Comparison of ENCODE assay signal across 8 cellular contexts in the genomic region with DNA sequence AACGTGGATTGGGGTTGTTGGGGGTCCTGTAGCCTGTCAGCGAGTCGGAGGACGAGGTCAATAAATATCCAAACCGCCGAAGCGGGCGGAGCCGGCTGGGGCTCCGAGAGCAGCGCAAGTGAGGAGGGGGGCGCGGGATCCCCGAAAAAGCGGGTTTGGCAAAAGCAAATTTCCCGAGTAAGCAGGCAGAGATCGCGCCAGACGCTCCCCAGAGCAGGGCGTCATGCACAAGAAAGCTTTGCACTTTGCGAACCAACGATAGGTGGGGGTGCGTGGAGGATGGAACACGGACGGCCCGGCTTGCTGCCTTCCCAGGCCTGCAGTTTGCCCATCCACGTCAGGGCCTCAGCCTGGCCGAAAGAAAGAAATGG. TPM values are rescaled to one million over a fixed set of nuclear protein-coding genes. Genes with fewer than 3 reads are reported as not detected.
DNase-seq lines count a peak whose midpoint lies in the region; ATAC-seq and TF ChIP-seq lines count a peak whose summit lies in the region.

No MANE protein-coding gene starts in this region.

- H3K4me1 Mint-ChIP-seq in WTC11: peaks cover 18% of the 10 kb centered on the region
- H3K4me1 Mint-ChIP-seq in naive thymus-derived CD4-positive, alpha-beta T cell: peaks cover 0 to 16% (median 8%) of the 10 kb centered on the region in 7 donors

- H3K27ac Mint-ChIP-seq in WTC11: peak overlapping the region; percentile 97
- H3K27ac Mint-ChIP-seq in naive thymus-derived CD4-positive, alpha-beta T cell: peak overlapping the region; percentile 36 to 93 (median 85)

- no peak for TF ChIP-seq CTCF in WTC11 (IDR thresholded peaks at IDR 0.05)

- no peaks in the 10 kb centered on the region for H3K9me3 Mint-ChIP-seq in WTC11
- no peaks in the 10 kb centered on the region for H3K9me3 Mint-ChIP-seq in naive thymus-derived CD4-positive, alpha-beta T cell

- H3K27me3 ChIP-seq in naive thymus-derived CD4-positive, alpha-beta T cell (ENCODE audit: control insufficient read depth in 2 of 2, insufficient read depth in 2 of 2, low read length in 2 of 2): no peaks in the 10 kb centered on the region

- H3K36me3 ChIP-seq in naive thymus-derived CD4-positive, alpha-beta T cell (ENCODE audit: control insufficient read depth in 2 of 3, insufficient read depth in 3 of 3, low read length in 3 of 3): no peaks in the 10 kb centered on the region

- CTCF ChIA-PET in WTC11 (lab: Charles Lee): interaction anchor here (0.5 to 5.6 kb wide), 47 partner anchors 8 to 591 kb away, joined by 3 to 175 read pairs (median 6); partner anchors contain the start of genes DMPK, DMWD, FBXO46 and FOSB
- CTCF ChIA-PET in naive thymus-derived CD4-positive, alpha-beta T cell (lab: Charles Lee): interaction anchor here (0.6 to 4.8 kb wide), 17 partner anchors 9 to 245 kb away, joined by 3 to 99 read pairs (median 4); partner anchors contain the start of gene DMWD

- intact Hi-C loops in naive thymus-derived CD4-positive, alpha-beta T cell (cut with micrococcal nuclease): loop anchor here (1.0 to 10.0 kb wide), 17 partner anchors 9 to 246 kb away; partner anchors contain the start of genes CCDC61 (in 2 of the 2), DMWD (in 2 of the 2), IRF2BP1 (in 2 of the 2) and QPCTL (in 2 of the 2)

- H3K36me3 Mint-ChIP-seq in WTC11: peaks cover 5% of the 10 kb centered on the region; the same call in 1 of the 2 replicates
- no peaks in the 10 kb centered on the region for H3K36me3 Mint-ChIP-seq in naive thymus-derived CD4-positive, alpha-beta T cell

- H3K27me3 Mint-ChIP-seq in WTC11 (ENCODE audit: low read depth): peaks cover 5% of the 10 kb centered on the region; the same call in 1 of the 2 replicates
- H3K27me3 Mint-ChIP-seq in naive thymus-derived CD4-positive, alpha-beta T cell: peaks cover 0 to 31% (median 4%) of the 10 kb centered on the region in 5 donors

- ATAC-seq in HG03432 (IDR thresholded peaks at IDR 0.05; ENCODE audit: unreplicated experiment): peak; percentile 11
- no peak for ATAC-seq in WTC11
- ATAC-seq in naive thymus-derived CD4-positive, alpha-beta T cell: peak; percentile 55
- ATAC-seq in HG02571 (IDR thresholded peaks at IDR 0.05; ENCODE audit: unreplicated experiment): no peak

- H3K4me3 ChIP-seq in naive thymus-derived CD4-positive, alpha-beta T cell (ENCODE audit: low read length): peak overlapping the region; percentile 95

- peak overlapping the region; percentile 97 for H3K4me3 Mint-ChIP-seq in WTC11
- peak overlapping the region; percentile 81 to 92 (median 88) for H3K4me3 Mint-ChIP-seq in naive thymus-derived CD4-positive, alpha-beta T cell

- H3K4me1 ChIP-seq in naive thymus-derived CD4-positive, alpha-beta T cell (ENCODE audit: control insufficient read depth in 2 of 2, insufficient read depth in 2 of 2, low read length in 2 of 2): peaks cover 9 to 13% of the 10 kb centered on the region in 2 donors

- POLR2A ChIA-PET in WTC11 (lab: Charles Lee): interaction anchor here (0.6 to 4.8 kb wide), 24 partner anchors 8 to 591 kb away, joined by 3 to 115 read pairs (median 6); partner anchors contain the start of genes BLOC1S3, DMPK, FBXO46 and QPCTL
- POLR2A ChIA-PET in naive thymus-derived CD4-positive, alpha-beta T cell (lab: Charles Lee): interaction anchor here (0.6 to 2.8 kb wide), 11 partner anchors 9 to 78 kb away, joined by 3 to 20 read pairs (median 4); partner anchors contain the start of genes DMWD, FBXO46 and SNRPD2

- no peaks in the 10 kb centered on the region for H3K9me3 ChIP-seq in naive thymus-derived CD4-positive, alpha-beta T cell (ENCODE audit: control insufficient read depth in 2 of 3, low read length in 3 of 3)

- H3K27ac ChIP-seq in epithelial cell of prostate: peak overlapping the region; percentile 84
- H3K27ac ChIP-seq in naive thymus-derived CD4-positive, alpha-beta T cell (ENCODE audit: low read depth, low read length): peak overlapping the region; percentile 64

- DNase-seq in CMK (ENCODE audit: low read depth) (peak; percentile 9), WTC11 (ENCODE audit: low spot score) (peak; percentile 38), epithelial cell of prostate (ENCODE audit: low read depth, low spot score) (no peak), ureter (ENCODE audit: low spot score) (peak; percentile 78), NCI-H2107 treated with DMSO at 0.1 percent for 48 hours (lab: John Stamatoyannopoulos, UW; ENCODE audit: unreplicated experiment) (no peak)
- peak in 7 of 9 donors; percentile 63 to 88 (median 82) for DNase-seq in naive thymus-derived CD4-positive, alpha-beta T cell

TF ChIP-seq in WTC11, 78 proteins besides CTCF, POLR2A, EP300 and RAD21 (continues in another document):
- TF ChIP-seq, protein P1, sequence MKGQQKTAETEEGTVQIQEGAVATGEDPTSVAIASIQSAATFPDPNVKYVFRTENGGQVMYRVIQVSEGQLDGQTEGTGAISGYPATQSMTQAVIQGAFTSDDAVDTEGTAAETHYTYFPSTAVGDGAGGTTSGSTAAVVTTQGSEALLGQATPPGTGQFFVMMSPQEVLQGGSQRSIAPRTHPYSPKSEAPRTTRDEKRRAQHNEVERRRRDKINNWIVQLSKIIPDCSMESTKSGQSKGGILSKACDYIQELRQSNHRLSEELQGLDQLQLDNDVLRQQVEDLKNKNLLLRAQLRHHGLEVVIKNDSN (CRISPR knock-in tag; IDR thresholded peaks at IDR 0.05): no peak
- TF ChIP-seq, protein P2, sequence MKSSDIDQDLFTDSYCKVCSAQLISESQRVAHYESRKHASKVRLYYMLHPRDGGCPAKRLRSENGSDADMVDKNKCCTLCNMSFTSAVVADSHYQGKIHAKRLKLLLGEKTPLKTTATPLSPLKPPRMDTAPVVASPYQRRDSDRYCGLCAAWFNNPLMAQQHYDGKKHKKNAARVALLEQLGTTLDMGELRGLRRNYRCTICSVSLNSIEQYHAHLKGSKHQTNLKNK (CRISPR knock-in tag; IDR thresholded peaks at IDR 0.05): peak; percentile 55; the same call in 1 of the 2 replicates
- TF ChIP-seq NR1H2 (CRISPR knock-in tag; IDR thresholded peaks at IDR 0.05): no peak
- TF ChIP-seq SMAD4 (CRISPR knock-in tag; IDR thresholded peaks at IDR 0.05): 0 out of 2 replicates have a peak, but pooled peaks have one; percentile 17
- no peak; the same call in 1 of the 2 replicates for TF ChIP-seq MAX (CRISPR knock-in tag; IDR thresholded peaks at IDR 0.05)
- peak; percentile 3; the same call in 1 of the 2 replicates for TF ChIP-seq FOXP1 (CRISPR knock-in tag; IDR thresholded peaks at IDR 0.05; ENCODE audit: borderline replicate concordance)
- TF ChIP-seq ZBTB43 (CRISPR knock-in tag; IDR thresholded peaks at IDR 0.05): no peak
- TF ChIP-seq NFATC4 (CRISPR knock-in tag; IDR thresholded peaks at IDR 0.05): peak; percentile 30
- TF ChIP-seq IRF2 (CRISPR knock-in tag; IDR thresholded peaks at IDR 0.05; ENCODE audit: borderline replicate concordance, low read depth): 0 out of 2 replicates have a peak, but pooled peaks have one; percentile 32
- 0 out of 2 replicates have a peak, but pooled peaks have one; percentile 68 for TF ChIP-seq ZNF512 (CRISPR knock-in tag; IDR thresholded peaks at IDR 0.05; ENCODE audit: borderline replicate concordance)
- TF ChIP-seq ZBTB21 (CRISPR knock-in tag; IDR thresholded peaks at IDR 0.05; ENCODE audit: borderline replicate concordance): 0 out of 2 replicates have a peak, but pooled peaks have one; percentile 35

RNA-seq across cellular contexts. Expression of gene SIX5, which starts 0.8 kb away (rescaled TPM):
- 26.0 to 37.0 TPM (median 36.5 TPM) in 3 replicates for total RNA-seq in WTC11 (2021)
- total RNA-seq in naive thymus-derived CD4-positive, alpha-beta T cell: 1 to 10 TPM in 4 of 5 experiments, under 1 TPM in 1; 0.92 to 2.3 (median 1.1) TPM
- under 1 TPM; 0.15 to 0.17 TPM for polyA plus RNA-seq in naive thymus-derived CD4-positive, alpha-beta T cell
- total RNA-seq in ureter: 18.1 TPM

RNA-seq across cellular contexts. Expression of gene DMPK, which starts 12.5 kb away (rescaled TPM):
- total RNA-seq in WTC11 (2021) (34.4 to 42.7 TPM (median 38.8 TPM) in 3 replicates), ureter (106 TPM)
- 10 to 100 TPM; 15.0 to 33.9 (median 25.2) TPM for total RNA-seq in naive thymus-derived CD4-positive, alpha-beta T cell
- 1 to 10 TPM in 1 of 2 donors, under 1 TPM in 1; 0.20 to 1.8 TPM for polyA plus RNA-seq in naive thymus-derived CD4-positive, alpha-beta T cell

RNA-seq across cellular contexts. Expression of gene DMWD, which starts 22.8 kb away (rescaled TPM):
- 50.2 to 60.7 TPM (median 56.6 TPM) in 3 replicates for total RNA-seq in WTC11 (2021)
- 10 to 100 TPM; 18.7 to 43.2 (median 35.4) TPM for total RNA-seq in naive thymus-derived CD4-positive, alpha-beta T cell
- 1 to 10 TPM; 3.7 to 7.2 TPM for polyA plus RNA-seq in naive thymus-derived CD4-positive, alpha-beta T cell
- total RNA-seq in ureter: 64.2 TPM

RNA-seq across cellular contexts. Expression of gene MEIOSIN, which starts 36.6 kb away (rescaled TPM):
- total RNA-seq in WTC11 (2021) (0.11 to 0.23 TPM in 2 of 3 replicates, not detected in the other), ureter (not detected)
- total RNA-seq in naive thymus-derived CD4-positive, alpha-beta T cell: not detected
- not detected for polyA plus RNA-seq in naive thymus-derived CD4-positive, alpha-beta T cell

RNA-seq across cellular contexts. Expression of gene FBXO46, which starts 39.1 kb away (rescaled TPM):
- total RNA-seq in WTC11 (2021) (40.1 to 46.3 TPM (median 43.3 TPM) in 3 replicates), ureter (24.8 TPM)
- 10 to 100 TPM; 21.2 to 52.9 (median 36.6) TPM for total RNA-seq in naive thymus-derived CD4-positive, alpha-beta T cell
- 10 to 100 TPM; 11.1 to 17.5 TPM for polyA plus RNA-seq in naive thymus-derived CD4-positive, alpha-beta T cell

Comparison
In these comparisons a context has a peak if more than half of its experiments do, and no peak if none do; other contexts are left out.
1. DNase-seq: peak in CMK (single experiment), WTC11 (single experiment), naive thymus-derived CD4-positive, alpha-beta T cell (7 of 9) and ureter (single experiment); none in epithelial cell of prostate (single experiment) and NCI-H2107 treated with DMSO at 0.1 percent for 48 hours (single experiment).
2. ATAC-seq: peak in HG03432 (single experiment) and naive thymus-derived CD4-positive, alpha-beta T cell (single experiment); none in WTC11 (single experiment) and HG02571 (single experiment).